ENCODE assay signal across 9 cellular contexts in the genomic region with DNA sequence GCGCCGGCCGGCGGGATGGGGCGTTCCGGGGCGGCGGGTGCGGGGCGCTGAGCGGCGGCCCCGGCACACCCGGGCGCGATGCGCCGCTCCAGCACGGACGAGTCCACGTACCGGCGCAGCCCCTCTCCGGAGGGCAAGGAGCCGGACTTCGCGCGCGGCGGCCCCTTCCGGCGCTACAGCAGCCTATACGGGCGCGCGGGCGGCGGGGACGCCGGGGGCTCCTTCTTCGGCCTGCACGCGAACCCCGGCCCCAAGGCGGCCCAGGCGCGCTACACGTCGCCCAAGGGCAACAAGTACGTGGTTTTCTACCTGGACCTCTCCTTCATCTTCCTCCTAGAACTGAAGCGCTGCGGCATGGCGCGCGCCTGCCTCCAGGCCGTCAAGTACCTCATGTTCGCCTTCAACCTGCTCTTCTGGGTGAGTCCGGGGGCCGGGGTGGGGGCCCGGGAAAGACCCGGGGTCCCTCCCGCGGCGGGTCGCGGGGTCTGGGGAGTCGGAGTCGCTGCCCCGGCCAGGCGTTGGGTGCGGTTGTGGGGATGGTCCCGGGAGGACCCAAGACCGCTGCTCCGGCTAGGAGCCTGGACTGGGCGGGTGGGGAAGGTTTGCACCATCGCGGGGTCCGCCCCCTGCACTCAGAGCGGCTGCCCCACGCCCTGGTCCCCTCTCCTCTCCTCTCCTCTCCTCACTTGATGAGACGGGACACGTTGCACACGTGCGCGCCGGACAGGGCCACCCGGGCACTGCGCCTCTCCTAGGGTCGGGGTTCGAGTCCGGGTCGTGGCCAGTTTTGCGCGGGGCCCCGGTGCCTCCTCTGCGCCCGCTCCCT. TPM values are rescaled to one million over a fixed set of nuclear protein-coding genes. Genes with fewer than 3 reads are reported as not detected.
A peak's percentile ranks its signal among the peaks of the same experiment; 100 is the strongest.
DNase-seq lines count a peak whose midpoint lies in the region; ATAC-seq and TF ChIP-seq lines count a peak whose summit lies in the region.
"Had no signal": no experiment of that assay in that cellular context is flagged by ENCODE, and none has a peak within 500 bp of the region (broad histone marks: within the 10 kb centered on the region; RNA-seq: fewer than 3 reads in every experiment).

No MANE protein-coding gene starts in this region.

- POLR2A ChIA-PET in AG04449 (lab: Yijun Ruan, JAX): interaction anchor here (0.6 kb wide), 1 partner anchor 25 kb away, joined by 3 read pairs; no protein-coding TSS in a partner anchor

- H3K27ac ChIP-seq in coronary artery: no peak overlapping the region

- CTCF ChIA-PET in AG04449 (lab: Yijun Ruan, JAX): interaction anchor here (0.7 kb wide), 1 partner anchor 72 kb away, joined by 3 read pairs; no protein-coding TSS in a partner anchor

- no peaks in the 10 kb centered on the region for H3K36me3 Mint-ChIP-seq in natural killer cell treated with Interleukin-12 subunit alpha and Interleukin-12 subunit beta and Interleukin-15 and Interleukin-18, amount 100 ng/mL, for 72 hours
- no peaks in the 10 kb centered on the region for H3K36me3 Mint-ChIP-seq in HFFc6 (ENCODE audit: low read depth)

- peaks cover 0 to 3% of the 10 kb centered on the region in 2 donors for H3K4me1 Mint-ChIP-seq in natural killer cell treated with Interleukin-12 subunit alpha and Interleukin-12 subunit beta and Interleukin-15 and Interleukin-18, amount 100 ng/mL, for 72 hours (ENCODE audit: low read depth in 2 of 2)
- H3K4me1 Mint-ChIP-seq in HFFc6 (ENCODE audit: low read depth): peaks cover 19% of the 10 kb centered on the region

- no peaks in the 10 kb centered on the region for H3K27me3 Mint-ChIP-seq in natural killer cell treated with Interleukin-12 subunit alpha and Interleukin-12 subunit beta and Interleukin-15 and Interleukin-18, amount 100 ng/mL, for 72 hours
- peaks cover 2% of the 10 kb centered on the region for H3K27me3 Mint-ChIP-seq in HFFc6 (ENCODE audit: insufficient read depth)

- DNase-seq in AG04449 (ENCODE audit: low read depth, low spot score) (no peak), GM19238 (ENCODE audit: insufficient read length, low spot score) (peak; percentile 40), coronary artery (ENCODE audit: low spot score) (no peak), HFFc6 (no peak)
- DNase-seq in natural killer cell treated with Interleukin-12 subunit alpha and Interleukin-12 subunit beta and Interleukin-15 and Interleukin-18, amount 100 ng/mL, for 72 hours (ENCODE audit: low spot score): no peak
- DNase-seq: NCI-H226 had no signal

- TF ChIP-seq CTCF in AG04449 (IDR thresholded peaks at IDR 0.05; ENCODE audit: insufficient read depth, low read length, missing control alignments): no peak
- no peak for TF ChIP-seq CTCF in coronary artery (IDR thresholded peaks at IDR 0.05)
- no peak for TF ChIP-seq CTCF in HFFc6 (IDR thresholded peaks at IDR 0.05)

- H3K27ac Mint-ChIP-seq in natural killer cell treated with Interleukin-12 subunit alpha and Interleukin-12 subunit beta and Interleukin-15 and Interleukin-18, amount 100 ng/mL, for 72 hours: no peak overlapping the region
- H3K27ac Mint-ChIP-seq in HFFc6: no peak overlapping the region

- ATAC-seq in natural killer cell treated with Interleukin-12 subunit alpha and Interleukin-12 subunit beta and Interleukin-15 and Interleukin-18, amount 100 ng/mL, for 72 hours: peak in 1 of 2 donors; percentile 3
- ATAC-seq in HG02938 (IDR thresholded peaks at IDR 0.05; ENCODE audit: unreplicated experiment): no peak
- ATAC-seq in HG03378 (IDR thresholded peaks at IDR 0.05; ENCODE audit: unreplicated experiment): no peak
- no peak for ATAC-seq in HG03196 (IDR thresholded peaks at IDR 0.05; ENCODE audit: unreplicated experiment)

- peak overlapping the region; percentile 60 for H3K4me3 Mint-ChIP-seq in natural killer cell treated with Interleukin-12 subunit alpha and Interleukin-12 subunit beta and Interleukin-15 and Interleukin-18, amount 100 ng/mL, for 72 hours
- H3K4me3 Mint-ChIP-seq in HFFc6: no peak overlapping the region

- peak overlapping the region; percentile 48 for H3K4me3 ChIP-seq in AG04449 (ENCODE audit: low read depth, low read length)
- H3K4me3 ChIP-seq in coronary artery: peak overlapping the region; percentile 74

- no peaks in the 10 kb centered on the region for H3K9me3 Mint-ChIP-seq in natural killer cell treated with Interleukin-12 subunit alpha and Interleukin-12 subunit beta and Interleukin-15 and Interleukin-18, amount 100 ng/mL, for 72 hours
- H3K9me3 Mint-ChIP-seq in HFFc6: no peaks in the 10 kb centered on the region

RNA-seq across cellular contexts. Expression of gene TSPAN4, which starts 7.5 kb away (rescaled TPM):
- total RNA-seq in natural killer cell treated with Interleukin-12 subunit alpha and Interleukin-12 subunit beta and Interleukin-15 and Interleukin-18, amount 100 ng/mL, for 72 hours: 10 to 100 TPM; 17.4 to 31.4 TPM
- total RNA-seq in HFFc6 (2021; fragmentation: NEBNext Ultra II Directional; extraction: Animal tissue kit (Norgen Biotek cat#: 25700)): 100 to 1,000 TPM; 193 to 267 (median 212) TPM

RNA-seq across cellular contexts. Expression of gene POLR2L, which starts 7.8 kb away (rescaled TPM):
- 10 to 100 TPM; 97.4 to 97.8 TPM for total RNA-seq in natural killer cell treated with Interleukin-12 subunit alpha and Interleukin-12 subunit beta and Interleukin-15 and Interleukin-18, amount 100 ng/mL, for 72 hours
- total RNA-seq in HFFc6 (2021; fragmentation: NEBNext Ultra II Directional; extraction: Animal tissue kit (Norgen Biotek cat#: 25700)): 100 to 1,000 TPM; 439 to 504 (median 478) TPM

RNA-seq across cellular contexts. Expression of gene CD151, which starts 17.4 kb away (rescaled TPM):
- 10 to 100 TPM; 45.0 to 72.0 TPM for total RNA-seq in natural killer cell treated with Interleukin-12 subunit alpha and Interleukin-12 subunit beta and Interleukin-15 and Interleukin-18, amount 100 ng/mL, for 72 hours
- 1,000 to 10,000 TPM in 1 of 6 experiments, 100 to 1,000 TPM in 5; 719 to 1,001 (median 755) TPM for total RNA-seq in HFFc6 (2021; fragmentation: NEBNext Ultra II Directional; extraction: Animal tissue kit (Norgen Biotek cat#: 25700))

RNA-seq across cellular contexts. Expression of gene CRACR2B, which starts 22.4 kb away (rescaled TPM):
- total RNA-seq in natural killer cell treated with Interleukin-12 subunit alpha and Interleukin-12 subunit beta and Interleukin-15 and Interleukin-18, amount 100 ng/mL, for 72 hours: 1 to 10 TPM; 2.6 to 2.9 TPM
- 1 to 10 TPM in 4 of 6 experiments, under 1 TPM in 2; 0.63 to 2.2 (median 1.2) TPM for total RNA-seq in HFFc6 (2021; fragmentation: NEBNext Ultra II Directional; extraction: Animal tissue kit (Norgen Biotek cat#: 25700))

RNA-seq across cellular contexts. Expression of gene PNPLA2, which starts 31.4 kb away (rescaled TPM):
- 10 to 100 TPM; 69.0 to 95.0 TPM for total RNA-seq in natural killer cell treated with Interleukin-12 subunit alpha and Interleukin-12 subunit beta and Interleukin-15 and Interleukin-18, amount 100 ng/mL, for 72 hours
- 100 to 1,000 TPM; 103 to 148 (median 130) TPM for total RNA-seq in HFFc6 (2021; fragmentation: NEBNext Ultra II Directional; extraction: Animal tissue kit (Norgen Biotek cat#: 25700))

Comparison
In these comparisons a context has a peak if more than half of its experiments do, and no peak if none do; other contexts are left out.
1. RNA of gene TSPAN4, which starts 7.5 kb away (total RNA-seq): 193 to 267 TPM in HFFc6; 17.4 to 31.4 TPM in natural killer cell treated with Interleukin-12 subunit alpha and Interleukin-12 subunit beta and Interleukin-15 and Interleukin-18, amount 100 ng/mL, for 72 hours; every median in the first group is over 4 times any median in the second.
2. RNA of gene POLR2L, which starts 7.8 kb away (total RNA-seq): 439 to 504 TPM in HFFc6; 97.4 to 97.8 TPM in natural killer cell treated with Interleukin-12 subunit alpha and Interleukin-12 subunit beta and Interleukin-15 and Interleukin-18, amount 100 ng/mL, for 72 hours; every median in the first group is over 4 times any median in the second.
3. RNA of gene CD151, which starts 17.4 kb away (total RNA-seq): 719 to 1,001 TPM in HFFc6; 45.0 to 72.0 TPM in natural killer cell treated with Interleukin-12 subunit alpha and Interleukin-12 subunit beta and Interleukin-15 and Interleukin-18, amount 100 ng/mL, for 72 hours; every median in the first group is over 4 times any median in the second.